In the genomic region with DNA sequence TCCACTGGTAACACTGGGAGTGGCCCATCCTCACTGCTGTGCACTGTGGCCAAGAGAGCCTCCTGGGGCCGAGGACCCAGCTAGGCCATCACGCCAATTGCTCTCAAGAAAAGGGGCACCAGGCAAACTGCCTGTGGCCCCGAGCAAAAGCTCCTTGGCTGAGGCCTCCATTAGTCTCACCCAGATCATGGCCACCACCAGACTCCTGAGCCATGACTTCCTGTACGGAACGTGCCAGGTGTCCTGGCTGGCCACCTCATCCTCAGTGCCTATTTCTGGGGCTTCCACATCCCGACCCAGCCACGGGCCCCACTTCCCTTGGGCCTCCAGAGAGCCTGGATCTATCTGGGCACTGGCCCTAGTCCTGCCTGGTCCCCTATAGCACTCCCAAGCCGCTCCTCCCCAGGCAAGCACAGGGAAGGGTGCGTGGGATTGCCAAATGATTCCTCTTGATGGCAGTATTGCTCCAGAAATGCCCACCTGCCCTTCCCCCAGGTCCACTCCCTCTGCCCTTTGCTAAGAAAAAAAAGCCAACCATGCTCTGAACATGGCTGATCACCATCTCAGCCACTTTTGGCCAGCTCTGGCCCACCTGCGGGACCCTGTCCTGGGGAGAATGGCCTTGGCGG, we compare ENCODE assay signal across 11 cellular contexts.
DNase-seq lines count a peak whose midpoint lies in the region; ATAC-seq, FAIRE-seq and TF ChIP-seq lines count a peak whose summit lies in the region.
"Had no signal": no experiment of that assay in that cellular context is flagged by ENCODE, and none has a peak within 500 bp of the region (broad histone marks: within the 10 kb centered on the region; RNA-seq: fewer than 3 reads in every experiment).

No MANE protein-coding gene starts in this region.

- 0 out of 2 replicates have a peak, but pooled peaks cover 5% of the 10 kb centered on the region for H3K36me3 Mint-ChIP-seq in WTC11

- no peaks in the 10 kb centered on the region for H3K27me3 ChIP-seq in pancreas

- no peak overlapping the region for H3K27ac ChIP-seq in pancreas
- H3K27ac ChIP-seq: parathyroid adenoma had no signal

- ATAC-seq in WTC11: peak; percentile 83
- ATAC-seq in pancreas: peak; percentile 60 to 84 (median 81)
- no peak for ATAC-seq in omental fat pad (ENCODE audit: low FRiP score)

- TF ChIP-seq CTCF in NB4 (IDR thresholded peaks at IDR 0.05; ENCODE audit: low read depth, low read length) (no peak), WTC11 (IDR thresholded peaks at IDR 0.05) (no peak), pancreas (IDR thresholded peaks at IDR 0.05) (peak in 1 of 4 donors; percentile 12), omental fat pad (IDR thresholded peaks at IDR 0.05) (no peak)

- CTCF ChIA-PET in WTC11 (lab: Charles Lee): interaction anchor here (1.0 to 1.2 kb wide), 2 partner anchors 25 to 31 kb away, joined by 3 to 4 read pairs; no protein-coding TSS in a partner anchor

- H3K36me3 ChIP-seq in pancreas: no peaks in the 10 kb centered on the region

- POLR2A ChIA-PET in WTC11 (lab: Charles Lee): no interaction called here

- no peak for FAIRE-seq in pancreas (lab: Jason Lieb, UNC)

- peaks cover 48% of the 10 kb centered on the region for H3K4me1 Mint-ChIP-seq in WTC11

- H3K4me3 Mint-ChIP-seq in WTC11: no peak overlapping the region

- intact Hi-C loops in pancreas (cut with DNase I): no loop called here

- H3K9me3 Mint-ChIP-seq in WTC11: no peaks in the 10 kb centered on the region

- no peak for TF ChIP-seq POLR2A in NB4 (IDR thresholded peaks at IDR 0.05; ENCODE audit: extremely low read depth, insufficient read length)

- peak; percentile 17 for DNase-seq in NCI-H2171 treated with DMSO at 0.1 percent for 48 hours (lab: John Stamatoyannopoulos, UW)
- no peak for DNase-seq in NCI-H2171 (lab: John Stamatoyannopoulos, UW)
- peak; percentile 25 for DNase-seq in NB4 (ENCODE audit: low read depth)
- peak; percentile 36 for DNase-seq in WTC11 (ENCODE audit: low spot score)
- DNase-seq in pancreas: peak in 2 of 6 donors; percentile 56 to 65
- no peak for DNase-seq in germinal center (ENCODE audit: low spot score)
- no peak for DNase-seq in NCI-H1105 treated with DMSO at 0.1 percent for 48 hours (lab: John Stamatoyannopoulos, UW)
- DNase-seq in omental fat pad (ENCODE audit: low spot score): no peak
- DNase-seq: activated T-cell treated with anti-CD3 and anti-CD28 coated beads, Interleukin-2, amount 50 U/mL, for 48 hours; kidney glomerular epithelial cell had no signal

- H3K9me3 ChIP-seq in pancreas: no peaks in the 10 kb centered on the region

- H3K27me3 Mint-ChIP-seq in WTC11 (ENCODE audit: low read depth): no peaks in the 10 kb centered on the region

- H3K4me3 ChIP-seq in NB4 (ENCODE audit: low read depth, low read length) (no peak overlapping the region), pancreas (no peak overlapping the region)

- no peak overlapping the region for H3K27ac Mint-ChIP-seq in WTC11

- H3K4me1 ChIP-seq in pancreas: no peaks in the 10 kb centered on the region
- H3K4me1 ChIP-seq: parathyroid adenoma had no signal

- 51 to 59% methylated on average over 11 of the region's 11 CpGs for whole genome bisulfite sequencing in pancreas, 2 donors

TF ChIP-seq in WTC11, 78 proteins besides CTCF, POLR2A, EP300 and RAD21 (continues in another document):
- TF ChIP-seq, protein P1, sequence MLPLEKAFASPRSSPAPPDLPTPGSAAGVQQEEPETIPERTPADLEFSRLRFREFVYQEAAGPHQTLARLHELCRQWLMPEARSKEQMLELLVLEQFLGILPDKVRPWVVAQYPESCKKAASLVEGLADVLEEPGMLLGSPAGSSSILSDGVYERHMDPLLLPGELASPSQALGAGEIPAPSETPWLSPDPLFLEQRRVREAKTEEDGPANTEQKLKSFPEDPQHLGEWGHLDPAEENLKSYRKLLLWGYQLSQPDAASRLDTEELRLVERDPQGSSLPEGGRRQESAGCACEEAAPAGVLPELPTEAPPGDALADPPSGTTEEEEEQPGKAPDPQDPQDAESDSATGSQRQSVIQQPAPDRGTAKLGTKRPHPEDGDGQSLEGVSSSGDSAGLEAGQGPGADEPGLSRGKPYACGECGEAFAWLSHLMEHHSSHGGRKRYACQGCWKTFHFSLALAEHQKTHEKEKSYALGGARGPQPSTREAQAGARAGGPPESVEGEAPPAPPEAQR (CRISPR knock-in tag; IDR thresholded peaks at IDR 0.05): no peak
- TF ChIP-seq, protein P2, sequence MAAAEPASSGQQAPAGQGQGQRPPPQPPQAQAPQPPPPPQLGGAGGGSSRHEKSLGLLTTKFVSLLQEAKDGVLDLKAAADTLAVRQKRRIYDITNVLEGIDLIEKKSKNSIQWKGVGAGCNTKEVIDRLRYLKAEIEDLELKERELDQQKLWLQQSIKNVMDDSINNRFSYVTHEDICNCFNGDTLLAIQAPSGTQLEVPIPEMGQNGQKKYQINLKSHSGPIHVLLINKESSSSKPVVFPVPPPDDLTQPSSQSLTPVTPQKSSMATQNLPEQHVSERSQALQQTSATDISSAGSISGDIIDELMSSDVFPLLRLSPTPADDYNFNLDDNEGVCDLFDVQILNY (CRISPR knock-in tag; IDR thresholded peaks at IDR 0.05): no peak
- TF ChIP-seq ERG (CRISPR knock-in tag; IDR thresholded peaks at IDR 0.05) (no peak), OVOL2 (CRISPR knock-in tag; IDR thresholded peaks at IDR 0.05; ENCODE audit: borderline replicate concordance) (no peak), NR3C1 (CRISPR knock-in tag; conservative IDR thresholded peaks at IDR 0.05; ENCODE audit: low read depth) (no peak), SOX15 (CRISPR knock-in tag; IDR thresholded peaks at IDR 0.05) (no peak), NFATC4 (CRISPR knock-in tag; IDR thresholded peaks at IDR 0.05) (no peak), ZNF281 (CRISPR knock-in tag; IDR thresholded peaks at IDR 0.05) (no peak), SMAD3 (CRISPR knock-in tag; IDR thresholded peaks at IDR 0.05; ENCODE audit: borderline replicate concordance) (no peak), ZMAT4 (CRISPR knock-in tag; IDR thresholded peaks at IDR 0.05) (no peak), ZNF425 (CRISPR knock-in tag; conservative IDR thresholded peaks at IDR 0.05) (no peak)

Comparison
In these comparisons a context has a peak if more than half of its experiments do, and no peak if none do; other contexts are left out.
1. DNase-seq: peak in NCI-H2171 treated with DMSO at 0.1 percent for 48 hours (single experiment), NB4 (single experiment) and WTC11 (single experiment); none in NCI-H2171 (single experiment), germinal center (single experiment), NCI-H1105 treated with DMSO at 0.1 percent for 48 hours (single experiment) and omental fat pad (single experiment).